11 cellular contexts compared by ENCODE assay signal in the genomic region with DNA sequence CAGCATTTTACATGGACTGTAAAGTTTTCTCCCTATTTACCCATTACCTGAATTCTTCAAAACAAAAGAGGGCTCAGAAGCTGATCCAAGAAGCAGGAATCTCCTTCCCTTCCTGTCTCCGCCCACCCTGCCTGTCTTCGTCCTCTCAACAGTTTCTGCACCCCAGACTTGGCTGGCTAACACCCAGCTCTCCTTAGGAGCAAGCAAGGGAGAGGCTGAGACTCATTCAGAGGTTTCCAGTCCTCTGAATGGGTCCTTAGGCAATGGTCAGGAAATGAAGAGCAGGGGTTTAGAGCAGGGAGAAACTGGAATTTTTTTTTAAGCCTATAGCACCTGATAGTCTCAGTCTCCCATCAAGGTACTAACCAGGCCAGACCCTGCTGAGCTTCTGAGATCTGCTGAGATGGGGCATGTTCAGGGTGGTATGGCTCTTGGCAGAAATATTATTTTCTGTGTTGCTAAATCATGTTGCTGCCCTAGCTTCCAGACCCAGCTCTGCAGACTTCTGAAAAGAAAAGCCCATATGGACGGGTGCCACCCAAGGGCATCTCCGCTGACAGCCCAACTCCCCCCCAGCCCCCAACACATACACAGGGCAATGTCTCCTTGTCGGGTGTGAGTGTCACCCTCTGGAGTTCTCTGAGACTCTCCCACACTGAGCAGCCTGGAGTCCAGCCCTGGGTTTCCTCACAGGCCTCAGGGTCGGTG.
DNase-seq lines count a peak whose midpoint lies in the region; ATAC-seq and TF ChIP-seq lines count a peak whose summit lies in the region.
"Had no signal": no experiment of that assay in that cellular context is flagged by ENCODE, and none has a peak within 500 bp of the region (broad histone marks: within the 10 kb centered on the region; RNA-seq: fewer than 3 reads in every experiment).

No MANE protein-coding gene starts in this region.

- peaks cover 15% of the 10 kb centered on the region for H3K27me3 Mint-ChIP-seq in GM23338 (ENCODE audit: insufficient read depth, low read depth, poor library complexity)
- H3K27me3 Mint-ChIP-seq: activated T-cell treated with anti-CD3 and anti-CD28 coated beads, Interleukin-2, amount 50 U/mL, for 24 hours had no signal

- H3K4me3 ChIP-seq in GM23338 (no peak overlapping the region), subcutaneous abdominal adipose tissue (ENCODE audit: low read depth in 1 of 5, low read length in 5 of 5) (no peak overlapping the region)

- peaks cover 0 to 3% (median 0%) of the 10 kb centered on the region in 5 donors for H3K9me3 ChIP-seq in subcutaneous abdominal adipose tissue (ENCODE audit: control insufficient read depth in 5 of 5, low read length in 5 of 5)

- H3K4me3 Mint-ChIP-seq in GM23338, result no peak overlapping the region
- H3K4me3 Mint-ChIP-seq: activated T-cell treated with anti-CD3 and anti-CD28 coated beads, Interleukin-2, amount 50 U/mL, for 24 hours had no signal

- peaks cover 22% of the 10 kb centered on the region for H3K4me1 Mint-ChIP-seq in GM23338

- H3K4me1 ChIP-seq in GM23338 (ENCODE audit: insufficient read depth) (peaks cover 12% of the 10 kb centered on the region), foreskin keratinocyte (peaks cover 32% of the 10 kb centered on the region), subcutaneous abdominal adipose tissue (ENCODE audit: control insufficient read depth in 5 of 5, insufficient read depth in 5 of 5, low read length in 5 of 5) (peaks cover 0 to 68% (median 61%) of the 10 kb centered on the region in 5 donors)

- DNase-seq in GM23338 (ENCODE audit: low spot score) (peak; percentile 59), foreskin keratinocyte (no peak), mucosa of gallbladder (ENCODE audit: low spot score) (no peak)
- DNase-seq: activated T-cell treated with anti-CD3 and anti-CD28 coated beads, Interleukin-2, amount 50 U/mL, for 24 hours; NCI-H1436 treated with DMSO at 0.1 percent for 48 hours had no signal

- TF ChIP-seq CTCF in GM23338 (conservative IDR thresholded peaks at IDR 0.05; ENCODE audit: low read depth in 2 of 2) (no peak), foreskin keratinocyte (conservative IDR thresholded peaks at IDR 0.05) (no peak)

- H3K9me3 Mint-ChIP-seq in GM23338, result no peaks in the 10 kb centered on the region
- H3K9me3 Mint-ChIP-seq: activated T-cell treated with anti-CD3 and anti-CD28 coated beads, Interleukin-2, amount 50 U/mL, for 24 hours had no signal

- no peaks in the 10 kb centered on the region for H3K79me2 ChIP-seq in GM23338 (replicated peaks; ENCODE audit: insufficient read depth)

- peak overlapping the region; percentile 20; the same call in 1 of the 2 replicates for H3K4me2 ChIP-seq in GM23338

- ATAC-seq in GM23338, result peak; percentile 54
- ATAC-seq in SK-N-SH treated with all-trans-retinoic acid at 6 μM for 48 hours, result peak; percentile 15
- no peak for ATAC-seq in foreskin keratinocyte
- no peak for ATAC-seq in GM19467 (IDR thresholded peaks at IDR 0.05; ENCODE audit: unreplicated experiment)
- no peak for ATAC-seq in HG03442 (IDR thresholded peaks at IDR 0.05; ENCODE audit: unreplicated experiment)
- ATAC-seq in GM18861 (IDR thresholded peaks at IDR 0.05; ENCODE audit: unreplicated experiment), result no peak

- no peaks in the 10 kb centered on the region for H3K9me2 ChIP-seq in GM23338 (ENCODE audit: insufficient read depth)

- H4K20me1 ChIP-seq in GM23338 (replicated peaks; ENCODE audit: insufficient read depth), result no peaks in the 10 kb centered on the region

- H3K36me3 ChIP-seq in GM23338 (ENCODE audit: insufficient read depth) (no peaks in the 10 kb centered on the region), subcutaneous abdominal adipose tissue (ENCODE audit: control insufficient read depth in 5 of 5, insufficient read depth in 5 of 5, low read length in 5 of 5) (no peaks in the 10 kb centered on the region)
- H3K36me3 ChIP-seq: brain microvascular endothelial cell had no signal

- peak overlapping the region; percentile 78 for H2AFZ ChIP-seq in GM23338

- no peak overlapping the region for H3K27ac ChIP-seq in GM23338 (ENCODE audit: low read depth)
- H3K27ac ChIP-seq in foreskin keratinocyte, result peak overlapping the region; percentile 74
- peak overlapping the region; percentile 71 for H3K27ac ChIP-seq in subcutaneous abdominal adipose tissue (ENCODE audit: low read depth, low read length)

- no peaks in the 10 kb centered on the region for H3F3A ChIP-seq in GM23338 (replicated peaks; ENCODE audit: low read depth)

- H3K36me3 Mint-ChIP-seq in GM23338 (ENCODE audit: low read depth), result no peaks in the 10 kb centered on the region

- H3K27ac Mint-ChIP-seq in GM23338, result no peak overlapping the region
- H3K27ac Mint-ChIP-seq: activated T-cell treated with anti-CD3 and anti-CD28 coated beads, Interleukin-2, amount 50 U/mL, for 24 hours had no signal

- H3K9ac ChIP-seq in subcutaneous abdominal adipose tissue (ENCODE audit: low read length in 5 of 5), result peak overlapping the region in 2 of 5 donors; percentile 22 to 46

- H3K27me3 ChIP-seq in GM23338 (ENCODE audit: insufficient read depth) (no peaks in the 10 kb centered on the region), foreskin keratinocyte (no peaks in the 10 kb centered on the region), subcutaneous abdominal adipose tissue (ENCODE audit: control insufficient read depth in 5 of 5, insufficient read depth in 4 of 5, low read length in 5 of 5) (no peaks in the 10 kb centered on the region)
- H3K27me3 ChIP-seq: brain microvascular endothelial cell had no signal

TF ChIP-seq in GM23338, 12 proteins besides CTCF, POLR2A, EP300 and RAD21 (continues in another document):
- TF ChIP-seq EZH2 (IDR thresholded peaks at IDR 0.05; ENCODE audit: low read depth, unreplicated experiment), result no peak
- no peak for TF ChIP-seq JUNB (IDR thresholded peaks at IDR 0.05; ENCODE audit: unreplicated experiment)

TF ChIP-seq in SK-N-SH treated with all-trans-retinoic acid at 6 μM for 48 hours, 23 proteins besides CTCF, POLR2A, EP300 and RAD21:
- TF ChIP-seq, protein P1, sequence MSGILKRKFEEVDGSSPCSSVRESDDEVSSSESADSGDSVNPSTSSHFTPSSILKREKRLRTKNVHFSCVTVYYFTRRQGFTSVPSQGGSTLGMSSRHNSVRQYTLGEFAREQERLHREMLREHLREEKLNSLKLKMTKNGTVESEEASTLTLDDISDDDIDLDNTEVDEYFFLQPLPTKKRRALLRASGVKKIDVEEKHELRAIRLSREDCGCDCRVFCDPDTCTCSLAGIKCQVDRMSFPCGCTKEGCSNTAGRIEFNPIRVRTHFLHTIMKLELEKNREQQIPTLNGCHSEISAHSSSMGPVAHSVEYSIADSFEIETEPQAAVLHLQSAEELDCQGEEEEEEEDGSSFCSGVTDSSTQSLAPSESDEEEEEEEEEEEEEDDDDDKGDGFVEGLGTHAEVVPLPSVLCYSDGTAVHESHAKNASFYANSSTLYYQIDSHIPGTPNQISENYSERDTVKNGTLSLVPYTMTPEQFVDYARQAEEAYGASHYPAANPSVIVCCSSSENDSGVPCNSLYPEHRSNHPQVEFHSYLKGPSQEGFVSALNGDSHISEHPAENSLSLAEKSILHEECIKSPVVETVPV (CRISPR knock-in tag; IDR thresholded peaks at IDR 0.05), result no peak
- TF ChIP-seq ZFP30 (CRISPR knock-in tag; IDR thresholded peaks at IDR 0.05) (no peak), GLIS3 (CRISPR knock-in tag; IDR thresholded peaks at IDR 0.05) (no peak), PPARA (CRISPR knock-in tag; IDR thresholded peaks at IDR 0.05; ENCODE audit: borderline replicate concordance) (no peak), SNAI2 (CRISPR knock-in tag; IDR thresholded peaks at IDR 0.05) (no peak), BACH2 (CRISPR knock-in tag; IDR thresholded peaks at IDR 0.05; ENCODE audit: borderline replicate concordance) (no peak), ARNTL (CRISPR knock-in tag; IDR thresholded peaks at IDR 0.05; ENCODE audit: borderline replicate concordance, low read depth) (no peak), OSR1 (CRISPR knock-in tag; IDR thresholded peaks at IDR 0.05) (no peak), TCF4 (CRISPR knock-in tag; IDR thresholded peaks at IDR 0.05; ENCODE audit: borderline replicate concordance) (no peak), ESRRG (CRISPR knock-in tag; IDR thresholded peaks at IDR 0.05) (no peak), ZNF70 (CRISPR knock-in tag; IDR thresholded peaks at IDR 0.05) (no peak)
- TF ChIP-seq, protein P2, sequence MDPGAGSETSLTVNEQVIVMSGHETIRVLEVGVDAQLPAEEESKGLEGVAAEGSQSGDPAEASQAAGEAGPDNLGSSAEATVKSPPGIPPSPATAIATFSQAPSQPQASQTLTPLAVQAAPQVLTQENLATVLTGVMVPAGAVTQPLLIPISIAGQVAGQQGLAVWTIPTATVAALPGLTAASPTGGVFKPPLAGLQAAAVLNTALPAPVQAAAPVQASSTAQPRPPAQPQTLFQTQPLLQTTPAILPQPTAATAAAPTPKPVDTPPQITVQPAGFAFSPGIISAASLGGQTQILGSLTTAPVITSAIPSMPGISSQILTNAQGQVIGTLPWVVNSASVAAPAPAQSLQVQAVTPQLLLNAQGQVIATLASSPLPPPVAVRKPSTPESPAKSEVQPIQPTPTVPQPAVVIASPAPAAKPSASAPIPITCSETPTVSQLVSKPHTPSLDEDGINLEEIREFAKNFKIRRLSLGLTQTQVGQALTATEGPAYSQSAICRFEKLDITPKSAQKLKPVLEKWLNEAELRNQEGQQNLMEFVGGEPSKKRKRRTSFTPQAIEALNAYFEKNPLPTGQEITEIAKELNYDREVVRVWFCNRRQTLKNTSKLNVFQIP (CRISPR knock-in tag; IDR thresholded peaks at IDR 0.05; ENCODE audit: borderline replicate concordance, low read depth), result no peak
- TF ChIP-seq, protein P3, sequence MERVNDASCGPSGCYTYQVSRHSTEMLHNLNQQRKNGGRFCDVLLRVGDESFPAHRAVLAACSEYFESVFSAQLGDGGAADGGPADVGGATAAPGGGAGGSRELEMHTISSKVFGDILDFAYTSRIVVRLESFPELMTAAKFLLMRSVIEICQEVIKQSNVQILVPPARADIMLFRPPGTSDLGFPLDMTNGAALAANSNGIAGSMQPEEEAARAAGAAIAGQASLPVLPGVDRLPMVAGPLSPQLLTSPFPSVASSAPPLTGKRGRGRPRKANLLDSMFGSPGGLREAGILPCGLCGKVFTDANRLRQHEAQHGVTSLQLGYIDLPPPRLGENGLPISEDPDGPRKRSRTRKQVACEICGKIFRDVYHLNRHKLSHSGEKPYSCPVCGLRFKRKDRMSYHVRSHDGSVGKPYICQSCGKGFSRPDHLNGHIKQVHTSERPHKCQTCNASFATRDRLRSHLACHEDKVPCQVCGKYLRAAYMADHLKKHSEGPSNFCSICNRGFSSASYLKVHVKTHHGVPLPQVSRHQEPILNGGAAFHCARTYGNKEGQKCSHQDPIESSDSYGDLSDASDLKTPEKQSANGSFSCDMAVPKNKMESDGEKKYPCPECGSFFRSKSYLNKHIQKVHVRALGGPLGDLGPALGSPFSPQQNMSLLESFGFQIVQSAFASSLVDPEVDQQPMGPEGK (CRISPR knock-in tag; IDR thresholded peaks at IDR 0.05; ENCODE audit: borderline replicate concordance), result no peak

Comparison
In these comparisons a context has a peak if more than half of its experiments do, and no peak if none do; other contexts are left out.
1. ATAC-seq: peak in GM23338 (single experiment) and SK-N-SH treated with all-trans-retinoic acid at 6 μM for 48 hours (single experiment); none in foreskin keratinocyte (single experiment), GM19467 (single experiment), HG03442 (single experiment) and GM18861 (single experiment).